ENCODE assay signal across 28 cellular contexts in genomic region chr3:41411065-41411464, GRCh38.
"Had no signal": no experiment of that assay in that cellular context is flagged by ENCODE, and none has a peak within 500 bp of the region (broad histone marks: within the 10 kb centered on the region; RNA-seq: fewer than 3 reads in every experiment).

No MANE protein-coding gene starts in this region.

- H3K4me3 ChIP-seq: stomach, suprapubic skin, testis, thoracic aorta, thyroid gland, tibial artery, tibial nerve, transverse colon, upper lobe of left lung, upper lobe of right lung, uterus, vagina had no signal

- H3K27me3 ChIP-seq: stomach, suprapubic skin, testis, thyroid gland, tibial artery, tibial nerve, transverse colon, upper lobe of left lung, upper lobe of right lung, uterus, vagina had no signal

- H3K4me1 ChIP-seq: stomach, suprapubic skin, testis, thyroid gland, tibial artery, tibial nerve, transverse colon, upper lobe of left lung, upper lobe of right lung, uterus, vagina had no signal

- DNase-seq: stimulated activated CD4-positive, alpha-beta T cell treated with anti-CD3 and anti-CD28 coated beads, Interleukin-2, amount 100 ng/mL, for 48 hours; stimulated activated CD4-positive, alpha-beta T cell treated with anti-CD3 and anti-CD28 coated beads, Interleukin-4, amount 100 ng/mL, for 1 hour; stimulated activated CD4-positive, alpha-beta T cell treated with anti-CD3 and anti-CD28 coated beads, Interleukin-4, amount 100 ng/mL, for 24 hours; stimulated activated CD4-positive, alpha-beta T cell treated with anti-CD3 and anti-CD28 coated beads, Interleukin-4, amount 100 ng/mL, for 4 hours; stimulated activated CD8-positive, alpha-beta memory T cell treated with anti-CD3 and anti-CD28 coated beads, Interleukin-4, amount 100 ng/mL, for 48 hours; stimulated activated naive B cell treated with anti-CD40 and anti-IgM and Interleukin-4, amounts not matched to agents 10 μg/mL and 1 μg/mL and 100 μg/mL, for 72 hours; stimulated activated naive CD4-positive, alpha-beta T cell; stimulated activated naive CD4-positive, alpha-beta T cell treated with Interleukin-2 at 50 U/mL for 16 hours; stimulated activated naive CD8-positive, alpha-beta T cell treated with anti-CD3 and anti-CD28 coated beads, Interleukin-15, amount 100 ng/mL, for 72 hours; stimulated activated naive CD8-positive, alpha-beta T cell treated with anti-CD3 and anti-CD28 coated beads, Interleukin-15, Interleukin-2, amounts not matched to agents 100 U/mL and 50 U/mL, for 24 hours; stomach; substantia nigra; testis; thyroid gland; tibial artery; transverse colon; trophoblast cell; upper lobe of left lung; upper lobe of right lung; uterus had no signal

- H3K27ac Mint-ChIP-seq: stimulated activated effector memory CD8-positive, alpha-beta T cell treated with anti-CD3 and anti-CD28 coated beads, Interleukin-12 subunit alpha, Interleukin-12 subunit beta, amount 100 ng/mL, for 72 hours; stimulated activated memory B cell treated with anti-CD40 and anti-IgM and Interleukin-4, amounts not matched to agents 10 μg/mL and 1 μg/mL and 100 μg/mL, for 72 hours; stimulated activated naive B cell treated with anti-CD40 and anti-IgM and Interleukin-4, amounts not matched to agents 10 μg/mL and 1 μg/mL and 100 μg/mL, for 72 hours; stimulated activated naive CD8-positive, alpha-beta T cell treated with anti-CD3 and anti-CD28 coated beads, Interleukin-15, amount 100 ng/mL, for 72 hours; stimulated activated naive CD8-positive, alpha-beta T cell treated with anti-CD3 and anti-CD28 coated beads, Interleukin-15, Interleukin-2, amounts not matched to agents 100 ng/mL and 50 ng/mL, for 24 hours; type B pancreatic cell had no signal

- H3K36me3 ChIP-seq: stomach, suprapubic skin, thoracic aorta, thyroid gland, tibial artery, tibial nerve, transverse colon, upper lobe of left lung, upper lobe of right lung, uterus, vagina had no signal

- H3K9me3 ChIP-seq: stomach, suprapubic skin, testis, thoracic aorta, thyroid gland, tibial artery, tibial nerve, transverse colon, upper lobe of left lung, upper lobe of right lung, uterus, vagina had no signal

- H3K36me3 Mint-ChIP-seq: stimulated activated effector memory CD8-positive, alpha-beta T cell treated with anti-CD3 and anti-CD28 coated beads, Interleukin-12 subunit alpha, Interleukin-12 subunit beta, amount 100 ng/mL, for 72 hours; type B pancreatic cell had no signal

- H3K27me3 Mint-ChIP-seq: stimulated activated memory B cell treated with anti-CD40 and anti-IgM and Interleukin-4, amounts not matched to agents 10 μg/mL and 1 μg/mL and 100 μg/mL, for 72 hours; stimulated activated naive B cell treated with anti-CD40 and anti-IgM and Interleukin-4, amounts not matched to agents 10 μg/mL and 1 μg/mL and 100 μg/mL, for 72 hours; stimulated activated naive CD8-positive, alpha-beta T cell treated with anti-CD3 and anti-CD28 coated beads, Interleukin-15, amount 100 ng/mL, for 72 hours; stimulated activated naive CD8-positive, alpha-beta T cell treated with anti-CD3 and anti-CD28 coated beads, Interleukin-15, Interleukin-2, amounts not matched to agents 100 ng/mL and 50 ng/mL, for 24 hours; type B pancreatic cell had no signal

- H3K4me3 Mint-ChIP-seq: stimulated activated effector memory CD8-positive, alpha-beta T cell treated with anti-CD3 and anti-CD28 coated beads, Interleukin-12 subunit alpha, Interleukin-12 subunit beta, amount 100 ng/mL, for 72 hours; stimulated activated memory B cell treated with anti-CD40 and anti-IgM and Interleukin-4, amounts not matched to agents 10 μg/mL and 1 μg/mL and 100 μg/mL, for 72 hours; stimulated activated naive B cell treated with anti-CD40 and anti-IgM and Interleukin-4, amounts not matched to agents 10 μg/mL and 1 μg/mL and 100 μg/mL, for 72 hours; stimulated activated naive CD8-positive, alpha-beta T cell treated with anti-CD3 and anti-CD28 coated beads, Interleukin-15, amount 100 ng/mL, for 72 hours; stimulated activated naive CD8-positive, alpha-beta T cell treated with anti-CD3 and anti-CD28 coated beads, Interleukin-15, Interleukin-2, amounts not matched to agents 100 ng/mL and 50 ng/mL, for 24 hours; type B pancreatic cell had no signal

- H3K4me1 Mint-ChIP-seq: stimulated activated memory B cell treated with anti-CD40 and anti-IgM and Interleukin-4, amounts not matched to agents 10 μg/mL and 1 μg/mL and 100 μg/mL, for 72 hours; stimulated activated naive B cell treated with anti-CD40 and anti-IgM and Interleukin-4, amounts not matched to agents 10 μg/mL and 1 μg/mL and 100 μg/mL, for 72 hours; stimulated activated naive CD8-positive, alpha-beta T cell treated with anti-CD3 and anti-CD28 coated beads, Interleukin-15, amount 100 ng/mL, for 72 hours had no signal

- H3K9me3 Mint-ChIP-seq: stimulated activated effector memory CD8-positive, alpha-beta T cell treated with anti-CD3 and anti-CD28 coated beads, Interleukin-12 subunit alpha, Interleukin-12 subunit beta, amount 100 ng/mL, for 72 hours; type B pancreatic cell had no signal

- H3K27ac ChIP-seq: stomach, suprapubic skin, testis, thoracic aorta, thyroid gland, tibial artery, tibial nerve, transverse colon, upper lobe of left lung, upper lobe of right lung, uterus, vagina had no signal
